Comparison of ENCODE assay signal across 8 cellular contexts in the genomic region with DNA sequence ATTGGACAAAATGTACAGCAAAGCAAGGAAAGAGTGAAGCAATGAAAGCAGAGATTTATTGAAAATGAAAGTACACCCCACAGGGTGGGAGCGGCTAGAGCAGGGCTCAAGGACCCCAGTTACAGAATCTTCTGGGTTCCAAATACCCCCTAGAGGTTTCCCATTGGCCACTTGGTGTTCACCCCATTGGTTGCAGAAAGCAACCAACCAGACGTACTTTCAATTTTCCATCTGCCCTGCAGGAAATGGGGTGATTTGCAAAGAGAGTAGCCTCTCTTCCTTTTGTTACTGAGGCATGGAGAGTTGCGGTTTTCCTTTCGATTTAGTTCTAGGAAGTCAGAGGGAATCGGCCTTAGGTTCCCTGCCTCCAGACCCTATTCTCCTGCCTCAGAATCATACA. TPM values are rescaled to one million over a fixed set of nuclear protein-coding genes. Genes with fewer than 3 reads are reported as not detected.
A peak's percentile ranks its signal among the peaks of the same experiment; 100 is the strongest.
DNase-seq lines count a peak whose midpoint lies in the region; ATAC-seq and TF ChIP-seq lines count a peak whose summit lies in the region.

No MANE protein-coding gene starts in this region.

- peaks cover 20% of the 10 kb centered on the region for H3K4me1 ChIP-seq in A673 (ENCODE audit: insufficient read depth, low read length, poor library complexity, severe bottlenecking)
- H3K4me1 ChIP-seq in skeletal muscle satellite cell (ENCODE audit: control insufficient read depth, insufficient read depth, low read length): peaks cover 26% of the 10 kb centered on the region

- DNase-seq in A673 (ENCODE audit: low spot score) (peak; percentile 66), GM12865 (ENCODE audit: low read depth) (peak; percentile 77), fibroblast of the aortic adventitia (ENCODE audit: low read depth) (peak; percentile 70), SHP77 treated with DMSO at 0.1 percent for 48 hours (lab: John Stamatoyannopoulos, UW) (no peak), HuH-7 (ENCODE audit: low spot score) (no peak)

- intact Hi-C loops in A673 (cut with micrococcal nuclease; ENCODE audit: unreplicated experiment): no loop called here

- peaks cover 32% of the 10 kb centered on the region for H3K36me3 Mint-ChIP-seq in T-helper 1 cell treated with Interleukin-12 subunit alpha and Interleukin-12 subunit beta and Interleukin-4 antibody, amounts not matched to agents 30 μg/mL and 1 μg/mL, for 36 hours (ENCODE audit: low read depth)

- no peak for TF ChIP-seq CTCF in A673 (conservative IDR thresholded peaks at IDR 0.05; ENCODE audit: low read depth, low read length)
- TF ChIP-seq CTCF in GM12865 (IDR thresholded peaks at IDR 0.05; ENCODE audit: insufficient read depth, low read depth, low read length, missing control alignments): no peak
- no peak for TF ChIP-seq CTCF in fibroblast of the aortic adventitia (IDR thresholded peaks at IDR 0.05; ENCODE audit: insufficient read depth, low read length)

- no peaks in the 10 kb centered on the region for H3K27me3 ChIP-seq in A673 (replicated peaks; ENCODE audit: insufficient read depth, low read depth, low read length, poor library complexity)
- H3K27me3 ChIP-seq in skeletal muscle satellite cell (ENCODE audit: control insufficient read depth, insufficient read depth, low read length): no peaks in the 10 kb centered on the region

- H3K9me3 Mint-ChIP-seq in T-helper 1 cell treated with Interleukin-12 subunit alpha and Interleukin-12 subunit beta and Interleukin-4 antibody, amounts not matched to agents 30 μg/mL and 1 μg/mL, for 36 hours: no peaks in the 10 kb centered on the region

- H3K9me3 ChIP-seq in A673 (ENCODE audit: low read depth, low read length, poor library complexity, severe bottlenecking) (no peaks in the 10 kb centered on the region), skeletal muscle satellite cell (replicated peaks; ENCODE audit: low read length) (no peaks in the 10 kb centered on the region)

- H3K4me2 ChIP-seq in skeletal muscle satellite cell (ENCODE audit: low read length): peak overlapping the region; percentile 86

- H3K4me1 Mint-ChIP-seq in T-helper 1 cell treated with Interleukin-12 subunit alpha and Interleukin-12 subunit beta and Interleukin-4 antibody, amounts not matched to agents 30 μg/mL and 1 μg/mL, for 36 hours (ENCODE audit: low read depth): peaks cover 49% of the 10 kb centered on the region

- H3K4me3 ChIP-seq in A673 (ENCODE audit: low read depth, low read length, poor library complexity, severe bottlenecking) (peak overlapping the region; percentile 80), GM12865 (ENCODE audit: low read depth, low read length) (peak overlapping the region; percentile 86), fibroblast of the aortic adventitia (ENCODE audit: low read depth, low read length) (peak overlapping the region; percentile 72), skeletal muscle satellite cell (ENCODE audit: low read length) (peak overlapping the region; percentile 44)

- ATAC-seq in GM19397 (IDR thresholded peaks at IDR 0.05; ENCODE audit: unreplicated experiment): no peak

- peak overlapping the region; percentile 87 for H3K9ac ChIP-seq in skeletal muscle satellite cell (ENCODE audit: low read depth, low read length)

- CTCF ChIA-PET in A673 (lab: Charles Lee): no interaction called here

- POLR2A ChIA-PET in A673 (lab: Charles Lee; ENCODE audit: low non-redundant PET): no interaction called here

- peak overlapping the region; percentile 43 for H3K27ac ChIP-seq in A673 (ENCODE audit: low read depth, low read length, poor library complexity, severe bottlenecking)

- peak overlapping the region; percentile 93 for H3K27ac Mint-ChIP-seq in T-helper 1 cell treated with Interleukin-12 subunit alpha and Interleukin-12 subunit beta and Interleukin-4 antibody, amounts not matched to agents 30 μg/mL and 1 μg/mL, for 36 hours

- H3K27me3 Mint-ChIP-seq in T-helper 1 cell treated with Interleukin-12 subunit alpha and Interleukin-12 subunit beta and Interleukin-4 antibody, amounts not matched to agents 30 μg/mL and 1 μg/mL, for 36 hours (ENCODE audit: low read depth): no peaks in the 10 kb centered on the region

- no TSS peak for BruUV-seq in A673 (replicated peaks; lab: Mats Ljungman, UMichigan)

- H3K4me3 Mint-ChIP-seq in T-helper 1 cell treated with Interleukin-12 subunit alpha and Interleukin-12 subunit beta and Interleukin-4 antibody, amounts not matched to agents 30 μg/mL and 1 μg/mL, for 36 hours: peak overlapping the region; percentile 97

- peaks cover 4% of the 10 kb centered on the region for H3K36me3 ChIP-seq in A673 (ENCODE audit: insufficient read depth, low read length, poor library complexity, severe bottlenecking)
- H3K36me3 ChIP-seq in skeletal muscle satellite cell (ENCODE audit: insufficient read depth, low read length): peaks cover 17% of the 10 kb centered on the region

RNA-seq across cellular contexts. Expression of a gene that starts 2.4 kb away (rescaled TPM):
- total RNA-seq in A673 (2021) (39.7 and 40.0 TPM in 2 replicates), fibroblast of the aortic adventitia (ENCODE audit: low replicate concordance) (29.3 and 31.9 TPM in 2 replicates)
- total RNA-seq in skeletal muscle satellite cell (2012; rRNA removed): 51.2 and 58.1 TPM in 2 replicates

RNA-seq across cellular contexts. Expression of a gene that starts 4.8 kb away (rescaled TPM):
- 7.3 and 10.3 TPM in 2 replicates for total RNA-seq in A673 (2021)
- total RNA-seq in fibroblast of the aortic adventitia (ENCODE audit: low replicate concordance): 6.8 and 19.0 TPM in 2 replicates
- total RNA-seq in skeletal muscle satellite cell (2012; rRNA removed): 15.7 and 20.5 TPM in 2 replicates

Comparison
In these comparisons a context has a peak if more than half of its experiments do, and no peak if none do; other contexts are left out.
1. DNase-seq: peak in A673 (single experiment), GM12865 (single experiment) and fibroblast of the aortic adventitia (single experiment); none in SHP77 treated with DMSO at 0.1 percent for 48 hours (single experiment) and HuH-7 (single experiment).
2. Peak in every context shown above with its lines, with median percentiles within 50 percentile points of each other: H3K4me3 ChIP-seq.